ENCODE assay signal across 8 cellular contexts in genomic region chr1:173714441-173714758, GRCh38. TPM values are rescaled to one million over a fixed set of nuclear protein-coding genes. Genes with fewer than 3 reads are reported as not detected.
A peak's percentile ranks its signal among the peaks of the same experiment; 100 is the strongest.
DNase-seq lines count a peak whose midpoint lies in the region; ATAC-seq and TF ChIP-seq lines count a peak whose summit lies in the region.

No MANE protein-coding gene starts in this region.

- H3K27ac ChIP-seq in DND-41 (ENCODE audit: low read length) (peak overlapping the region; percentile 64), PC-3 (ENCODE audit: low read length) (peak overlapping the region; percentile 2; the same call in 1 of the 2 replicates), epithelial cell of prostate (peak overlapping the region; percentile 85), parathyroid adenoma (peak overlapping the region; percentile 78)

- intact Hi-C loops in PC-3 (cut with micrococcal nuclease), result loop anchor here (1.0 to 10.0 kb wide), 5 partner anchors 65 to 970 kb away; partner anchors contain the start of genes CENPL and DARS2

- BruUV-seq in PC-3 (replicated peaks; lab: Mats Ljungman, UMichigan), result TSS peak; percentile 90

- ATAC-seq in DND-41 (ENCODE audit: insufficient read depth, low read depth), result no peak
- ATAC-seq in PC-3, result no peak
- ATAC-seq in HG02981 (IDR thresholded peaks at IDR 0.05; ENCODE audit: unreplicated experiment), result no peak

- H3K9ac ChIP-seq in DND-41 (ENCODE audit: low read depth, low read length) (peak overlapping the region; percentile 73), PC-3 (ENCODE audit: low read length) (peak overlapping the region; percentile 68), parathyroid adenoma (no peak overlapping the region)

- CTCF ChIA-PET in PC-3 (lab: Charles Lee), result interaction anchor here (1.0 kb wide), 3 partner anchors 109 to 208 kb away, joined by 3 to 4 read pairs (median 3); no protein-coding TSS in a partner anchor

- peak overlapping the region; percentile 98 for H2AFZ ChIP-seq in DND-41 (ENCODE audit: low read depth, low read length)
- H2AFZ ChIP-seq in PC-3 (ENCODE audit: low read length), result peak overlapping the region; percentile 87
- H2AFZ ChIP-seq in parathyroid adenoma, result peak overlapping the region; percentile 99

- H3K4me2 ChIP-seq in DND-41 (ENCODE audit: insufficient read depth, low read length) (peak overlapping the region; percentile 91), PC-3 (ENCODE audit: low read length) (peak overlapping the region; percentile 86), parathyroid adenoma (ENCODE audit: low read length) (peak overlapping the region; percentile 51)

- TF ChIP-seq CTCF in DND-41 (IDR thresholded peaks at IDR 0.05; ENCODE audit: borderline replicate concordance, extremely low read depth, low read length, poor library complexity, severe bottlenecking), result no peak
- TF ChIP-seq CTCF in PC-3 (conservative IDR thresholded peaks at IDR 0.05; ENCODE audit: low read depth, low read length), result no peak
- TF ChIP-seq CTCF in parathyroid adenoma (IDR thresholded peaks at IDR 0.05), result no peak

- H4K20me1 ChIP-seq in DND-41 (ENCODE audit: insufficient read depth, low read length), result 0 out of 2 replicates have a peak, but pooled peaks cover 2% of the 10 kb centered on the region
- peaks cover 12% of the 10 kb centered on the region; the same call in 1 of the 2 replicates for H4K20me1 ChIP-seq in PC-3 (ENCODE audit: low read length)

- H3K36me3 ChIP-seq in DND-41 (ENCODE audit: insufficient read depth, low read length) (peaks cover 7% of the 10 kb centered on the region; the same call in 1 of the 2 replicates), PC-3 (ENCODE audit: low read depth, low read length) (peaks cover 4% of the 10 kb centered on the region; the same call in 1 of the 2 replicates), parathyroid adenoma (ENCODE audit: control insufficient read depth, insufficient read depth, low read length) (no peaks in the 10 kb centered on the region)

- H3K27me3 ChIP-seq in DND-41 (ENCODE audit: insufficient read depth, low read length, poor library complexity) (no peaks in the 10 kb centered on the region), PC-3 (ENCODE audit: low read length) (no peaks in the 10 kb centered on the region), parathyroid adenoma (ENCODE audit: control insufficient read depth, insufficient read depth, low read length) (no peaks in the 10 kb centered on the region)

- H3K9me3 ChIP-seq in DND-41 (ENCODE audit: insufficient read depth, low read length, severe bottlenecking) (no peaks in the 10 kb centered on the region), PC-3 (ENCODE audit: low read length) (no peaks in the 10 kb centered on the region), parathyroid adenoma (ENCODE audit: control insufficient read depth, low read length) (no peaks in the 10 kb centered on the region)

- H3K4me3 ChIP-seq in DND-41 (ENCODE audit: low read depth in 1 of 2, low read length in 2 of 2) (peak overlapping the region; percentile 80 to 87; a peak in 3 of 4 replicates), PC-3 (ENCODE audit: low read length) (peak overlapping the region; percentile 72), parathyroid adenoma (ENCODE audit: low read depth, low read length) (peak overlapping the region; percentile 78)

- DNase-seq in DND-41 (no peak), PC-3 (no peak), epithelial cell of prostate (ENCODE audit: low read depth, low spot score) (no peak), middle frontal gyrus (ENCODE audit: extremely low spot score, low spot score) (no peak), anterior cingulate cortex (lab: John Stamatoyannopoulos, UW) (no peak), NCI-H1048 (lab: John Stamatoyannopoulos, UW) (no peak)

- POLR2A ChIA-PET in PC-3 (lab: Charles Lee; ENCODE audit: unreplicated experiment), result interaction anchor here (0.5 to 1.0 kb wide), 6 partner anchors 80 to 284 kb away, joined by 5 to 12 read pairs (median 8); partner anchors contain the start of genes CENPL and DARS2

- H3K4me1 ChIP-seq in DND-41 (ENCODE audit: insufficient read depth, low read length) (peaks cover 31% of the 10 kb centered on the region), PC-3 (ENCODE audit: insufficient read depth, low read length) (peaks cover 20% of the 10 kb centered on the region), parathyroid adenoma (peaks cover 4% of the 10 kb centered on the region)

- peaks cover 37% of the 10 kb centered on the region for H3K79me2 ChIP-seq in DND-41 (ENCODE audit: insufficient read depth, low read length)
- H3K79me2 ChIP-seq in PC-3 (ENCODE audit: low read length), result peaks cover 36% of the 10 kb centered on the region
- H3K79me2 ChIP-seq in parathyroid adenoma, result peaks cover 2% of the 10 kb centered on the region

- no peaks in the 10 kb centered on the region for H3K9me2 ChIP-seq in PC-3 (replicated peaks; ENCODE audit: low read length)

- H3F3A ChIP-seq in PC-3 (ENCODE audit: low read length, unreplicated experiment), result no peaks in the 10 kb centered on the region

RNA-seq across cellular contexts. Expression of gene KLHL20, which starts 0.4 kb away (rescaled TPM):
- total RNA-seq in PC-3 (2014; rRNA removed), result 46.2 and 46.4 TPM in 2 replicates

RNA-seq across cellular contexts. Expression of gene ANKRD45, which starts 44.7 kb away (rescaled TPM):
- total RNA-seq in PC-3 (2014; rRNA removed), result not detected in 2 replicates

Comparison
In these comparisons a context has a peak if more than half of its experiments do, and no peak if none do; other contexts are left out.
1. H3K27ac ChIP-seq: peak in every context shown above with its lines; median percentile 85 in epithelial cell of prostate; 78 in parathyroid adenoma; 64 in DND-41; 2 in PC-3.